ENCODE assay signal across 9 cellular contexts in the genomic region with DNA sequence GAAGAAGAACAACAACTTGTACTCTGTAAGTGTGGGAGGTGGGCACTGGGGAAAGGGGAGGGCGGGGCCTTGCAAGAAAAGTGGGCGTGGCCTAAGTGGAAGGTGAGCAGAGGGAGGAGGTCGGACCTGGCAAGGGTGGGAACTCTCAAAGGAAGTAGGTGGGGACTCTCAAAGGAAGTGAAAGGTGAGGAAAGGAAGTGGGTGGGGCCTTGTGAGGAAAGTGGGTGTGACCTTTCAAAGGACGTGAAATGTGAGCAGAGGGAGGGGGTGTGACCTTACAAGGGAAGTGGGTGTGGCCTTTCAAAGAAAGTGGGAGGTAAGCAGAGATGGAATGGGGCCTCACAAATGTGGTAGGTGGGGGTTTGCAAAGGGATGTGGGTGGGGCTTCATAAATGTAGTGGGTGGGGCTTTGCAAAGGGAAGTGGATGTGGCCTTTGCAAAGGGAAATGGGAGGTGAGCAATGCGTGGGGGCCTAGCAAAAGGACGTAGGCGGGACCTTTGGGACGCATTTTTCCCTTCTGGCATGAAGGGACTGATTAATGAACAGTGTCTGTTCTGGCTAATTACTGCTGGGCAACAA. TPM values are rescaled to one million over a fixed set of nuclear protein-coding genes. Genes with fewer than 3 reads are reported as not detected.
A peak's percentile ranks its signal among the peaks of the same experiment; 100 is the strongest.
DNase-seq lines count a peak whose midpoint lies in the region; ATAC-seq and TF ChIP-seq lines count a peak whose summit lies in the region.
"Had no signal": no experiment of that assay in that cellular context is flagged by ENCODE, and none has a peak within 500 bp of the region (broad histone marks: within the 10 kb centered on the region; RNA-seq: fewer than 3 reads in every experiment).

No MANE protein-coding gene starts in this region.

- H3K9me3 Mint-ChIP-seq in activated naive CD8-positive, alpha-beta T cell treated with anti-CD3 and anti-CD28 coated beads, Interleukin-2, amount 10 ng/mL, durations not matched to agents 7 days and 5 days: no peaks in the 10 kb centered on the region
- H3K9me3 Mint-ChIP-seq in neural progenitor cell: peaks cover 35% of the 10 kb centered on the region

- H3K4me3 ChIP-seq in neural progenitor cell (no peak overlapping the region), vagina (no peak overlapping the region)

- H3K9me3 ChIP-seq in neural progenitor cell (ENCODE audit: low read depth): no peaks in the 10 kb centered on the region
- no peaks in the 10 kb centered on the region for H3K9me3 ChIP-seq in vagina

- DNase-seq in Right ventricle myocardium superior (peak; percentile 37), cardiac septum (ENCODE audit: low spot score) (no peak), SKM-1 (lab: John Stamatoyannopoulos, UW; ENCODE audit: unreplicated experiment) (peak; percentile 99), neural progenitor cell (ENCODE audit: low spot score) (peak; percentile 12), vagina (ENCODE audit: extremely low spot score in 2 of 2) (no peak), posterior cingulate gyrus (no peak), NCI-H446 (lab: John Stamatoyannopoulos, UW) (no peak)
- peak; percentile 67 for DNase-seq in activated naive CD8-positive, alpha-beta T cell treated with anti-CD3 and anti-CD28 coated beads, Interleukin-2, amount 10 ng/mL, durations not matched to agents 7 days and 5 days

- no peak overlapping the region for H2AFZ ChIP-seq in neural progenitor cell (replicated peaks)

- no peaks in the 10 kb centered on the region for H3K4me1 ChIP-seq in neural progenitor cell
- H3K4me1 ChIP-seq in vagina: no peaks in the 10 kb centered on the region

- peak; percentile 51 for ATAC-seq in Right ventricle myocardium superior (ENCODE audit: poor library complexity)
- peak; percentile 85 for ATAC-seq in activated naive CD8-positive, alpha-beta T cell treated with anti-CD3 and anti-CD28 coated beads, Interleukin-2, amount 10 ng/mL, durations not matched to agents 7 days and 5 days (ENCODE audit: low read depth)

- H4K20me1 ChIP-seq in neural progenitor cell (ENCODE audit: low read depth): no peaks in the 10 kb centered on the region

- H3K4me2 ChIP-seq in neural progenitor cell: no peak overlapping the region

- no peak overlapping the region for H3K9ac ChIP-seq in neural progenitor cell

- H3K27me3 Mint-ChIP-seq in activated naive CD8-positive, alpha-beta T cell treated with anti-CD3 and anti-CD28 coated beads, Interleukin-2, amount 10 ng/mL, durations not matched to agents 7 days and 5 days: peaks cover 2% of the 10 kb centered on the region
- peaks cover 9% of the 10 kb centered on the region for H3K27me3 Mint-ChIP-seq in neural progenitor cell (ENCODE audit: insufficient read depth, low read depth)
- H3K27me3 Mint-ChIP-seq: activated naive CD8-positive, alpha-beta T cell had no signal

- intact Hi-C loops in Right ventricle myocardium superior (cut with DNase I) (loop anchor here (10.0 kb wide), 1 partner anchor 133 kb away; no protein-coding TSS in a partner anchor), cardiac septum (cut with DNase I) (no loop called here), vagina (cut with DNase I) (no loop called here), posterior cingulate gyrus (cut with DNase I) (no loop called here)

- H3K79me2 ChIP-seq in neural progenitor cell (ENCODE audit: low read depth): no peaks in the 10 kb centered on the region

- H3K36me3 ChIP-seq in neural progenitor cell: no peaks in the 10 kb centered on the region
- no peaks in the 10 kb centered on the region for H3K36me3 ChIP-seq in vagina

- TF ChIP-seq POLR2A in vagina (IDR thresholded peaks at IDR 0.05): no peak

- POLR2A ChIA-PET in activated naive CD8-positive, alpha-beta T cell treated with anti-CD3 and anti-CD28 coated beads, Interleukin-2, amount 10 ng/mL, durations not matched to agents 7 days and 5 days (lab: Charles Lee): no interaction called here

- H3K27me3 ChIP-seq in neural progenitor cell (no peaks in the 10 kb centered on the region), vagina (no peaks in the 10 kb centered on the region)

- H3F3A ChIP-seq in neural progenitor cell (ENCODE audit: low read depth): no peaks in the 10 kb centered on the region

- peak overlapping the region; percentile 46 for H3K27ac Mint-ChIP-seq in activated naive CD8-positive, alpha-beta T cell treated with anti-CD3 and anti-CD28 coated beads, Interleukin-2, amount 10 ng/mL, durations not matched to agents 7 days and 5 days
- no peak overlapping the region for H3K27ac Mint-ChIP-seq in neural progenitor cell
- H3K27ac Mint-ChIP-seq: activated naive CD8-positive, alpha-beta T cell had no signal

- H3K27ac ChIP-seq in neural progenitor cell (no peak overlapping the region), vagina (no peak overlapping the region)

- peak overlapping the region; percentile 6 for H3K4me3 Mint-ChIP-seq in activated naive CD8-positive, alpha-beta T cell treated with anti-CD3 and anti-CD28 coated beads, Interleukin-2, amount 10 ng/mL, durations not matched to agents 7 days and 5 days
- no peak overlapping the region for H3K4me3 Mint-ChIP-seq in neural progenitor cell
- H3K4me3 Mint-ChIP-seq: activated naive CD8-positive, alpha-beta T cell had no signal

- H3K4me1 Mint-ChIP-seq in activated naive CD8-positive, alpha-beta T cell treated with anti-CD3 and anti-CD28 coated beads, Interleukin-2, amount 10 ng/mL, durations not matched to agents 7 days and 5 days: peaks cover 9% of the 10 kb centered on the region
- no peaks in the 10 kb centered on the region for H3K4me1 Mint-ChIP-seq in neural progenitor cell

- H3K36me3 Mint-ChIP-seq in activated naive CD8-positive, alpha-beta T cell treated with anti-CD3 and anti-CD28 coated beads, Interleukin-2, amount 10 ng/mL, durations not matched to agents 7 days and 5 days: no peaks in the 10 kb centered on the region
- H3K36me3 Mint-ChIP-seq in neural progenitor cell: peaks cover 7% of the 10 kb centered on the region
- H3K36me3 Mint-ChIP-seq: activated naive CD8-positive, alpha-beta T cell had no signal

- TF ChIP-seq CTCF in neural progenitor cell (IDR thresholded peaks at IDR 0.05) (no peak), vagina (IDR thresholded peaks at IDR 0.05) (no peak)

RNA-seq across cellular contexts. Expression of a gene that starts 25.9 kb away (rescaled TPM):
- total RNA-seq in Right ventricle myocardium superior (not detected), cardiac septum (not detected), neural progenitor cell (ENCODE audit: low replicate concordance) (not detected in 2 replicates), vagina (not detected)
- total RNA-seq in activated naive CD8-positive, alpha-beta T cell treated with anti-CD3 and anti-CD28 coated beads, Interleukin-2, amount 10 ng/mL, durations not matched to agents 7 days and 5 days: not detected

RNA-seq across cellular contexts. Expression of a gene that starts 51.1 kb away (rescaled TPM):
- total RNA-seq in Right ventricle myocardium superior: 8.3 TPM
- total RNA-seq in cardiac septum: 4.0 TPM
- total RNA-seq in activated naive CD8-positive, alpha-beta T cell treated with anti-CD3 and anti-CD28 coated beads, Interleukin-2, amount 10 ng/mL, durations not matched to agents 7 days and 5 days: 10 to 100 TPM in 1 of 2 experiments, 1 to 10 TPM in 1; 9.9 to 12.2 TPM
- 6.2 and 11.0 TPM in 2 replicates for total RNA-seq in neural progenitor cell (ENCODE audit: low replicate concordance)
- 12.0 TPM for total RNA-seq in vagina

Comparison
In these comparisons a context has a peak if more than half of its experiments do, and no peak if none do; other contexts are left out.
1. DNase-seq: peak in Right ventricle myocardium superior (single experiment), SKM-1 (single experiment), activated naive CD8-positive, alpha-beta T cell treated with anti-CD3 and anti-CD28 coated beads, Interleukin-2, amount 10 ng/mL, durations not matched to agents 7 days and 5 days (single experiment) and neural progenitor cell (single experiment); none in cardiac septum (single experiment), vagina (0 of 2), posterior cingulate gyrus (0 of 10) and NCI-H446 (0 of 2).